Comparison of ENCODE assay signal across 22 cellular contexts in the genomic region with DNA sequence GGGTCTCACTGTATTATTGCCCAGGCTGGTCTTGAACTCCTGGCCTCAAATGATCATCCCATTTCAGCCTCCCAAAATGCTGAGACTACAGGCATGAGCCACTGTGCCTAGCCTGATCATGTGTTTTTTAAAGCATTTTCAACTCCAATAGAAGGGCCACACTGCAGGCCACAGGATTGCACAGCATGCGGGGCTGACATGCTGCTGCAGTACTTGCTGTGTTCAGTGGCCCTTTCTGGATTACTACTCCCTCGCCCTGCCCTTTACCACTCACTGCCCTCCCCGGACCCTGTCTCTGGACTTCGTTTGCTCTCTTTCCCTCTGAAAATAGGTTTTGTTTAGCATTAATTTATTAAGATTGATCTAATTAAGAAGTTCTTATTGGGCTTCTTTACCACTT. TPM values are rescaled to one million over a fixed set of nuclear protein-coding genes. Genes with fewer than 3 reads are reported as not detected.
DNase-seq lines count a peak whose midpoint lies in the region; ATAC-seq lines count a peak whose summit lies in the region.
"Had no signal": no experiment of that assay in that cellular context is flagged by ENCODE, and none has a peak within 500 bp of the region (broad histone marks: within the 10 kb centered on the region; RNA-seq: fewer than 3 reads in every experiment).

No MANE protein-coding gene starts in this region.

- peak overlapping the region; percentile 96 for H3K27ac Mint-ChIP-seq in activated naive CD4-positive, alpha-beta T cell treated with anti-CD3 and anti-CD28 coated beads, Interleukin-2, amount 50 U/mL, for 24 hours
- H3K27ac Mint-ChIP-seq in activated naive CD8-positive, alpha-beta T cell treated with anti-CD3 and anti-CD28 coated beads for 36 hours = peak overlapping the region; percentile 89
- peak overlapping the region; percentile 38 for H3K27ac Mint-ChIP-seq in stimulated activated naive B cell treated with anti-CD40 and anti-IgM and Interleukin-4, amounts not matched to agents 10 μg/mL and 1 μg/mL and 100 μg/mL, for 72 hours
- H3K27ac Mint-ChIP-seq: activated naive CD8-positive, alpha-beta T cell treated with anti-CD3 and anti-CD28 coated beads, Interleukin-2, amount 10 ng/mL, durations not matched to agents 7 days and 5 days; brain had no signal

- H3K4me1 Mint-ChIP-seq in activated naive CD4-positive, alpha-beta T cell treated with anti-CD3 and anti-CD28 coated beads, Interleukin-2, amount 50 U/mL, for 24 hours = peaks cover 95% of the 10 kb centered on the region
- H3K4me1 Mint-ChIP-seq in activated naive CD8-positive, alpha-beta T cell treated with anti-CD3 and anti-CD28 coated beads for 36 hours = peaks cover 85% of the 10 kb centered on the region
- H3K4me1 Mint-ChIP-seq in stimulated activated naive B cell treated with anti-CD40 and anti-IgM and Interleukin-4, amounts not matched to agents 10 μg/mL and 1 μg/mL and 100 μg/mL, for 72 hours = peaks cover 43 to 83% of the 10 kb centered on the region in 2 donors
- H3K4me1 Mint-ChIP-seq: brain had no signal

- no peak for DNase-seq in activated naive CD4-positive, alpha-beta T cell (lab: John Stamatoyannopoulos, UW)
- no peak for DNase-seq in activated naive CD8-positive, alpha-beta T cell treated with anti-CD3 and anti-CD28 coated beads for 36 hours
- DNase-seq in stimulated activated naive B cell treated with anti-CD40 and anti-IgM and Interleukin-4, amounts not matched to agents 10 μg/mL and 1 μg/mL and 100 μg/mL, for 72 hours = no peak
- no peak for DNase-seq in nucleus accumbens (lab: John Stamatoyannopoulos, UW)
- DNase-seq in islet precursor cell = no peak
- DNase-seq: activated CD4-positive, CD25-positive, alpha-beta regulatory T cell; activated naive CD8-positive, alpha-beta T cell treated with anti-CD3 and anti-CD28 coated beads, Interleukin-2, amount 10 ng/mL, durations not matched to agents 7 days and 5 days; colonic mucosa; head of caudate nucleus; KBM-7; left ventricle myocardium inferior; mucosa of descending colon; NCI-H2029; Peyer's patch; stimulated activated CD4-positive, alpha-beta T cell treated with anti-CD3 and anti-CD28 coated beads, Interleukin-2, amount 100 ng/mL, for 24 hours; stomach; T-helper 9 cell; upper lobe of left lung had no signal

- H3K36me3 Mint-ChIP-seq in activated naive CD4-positive, alpha-beta T cell treated with anti-CD3 and anti-CD28 coated beads, Interleukin-2, amount 50 U/mL, for 24 hours = peaks cover 47% of the 10 kb centered on the region
- peaks cover 71% of the 10 kb centered on the region for H3K36me3 Mint-ChIP-seq in activated naive CD8-positive, alpha-beta T cell treated with anti-CD3 and anti-CD28 coated beads for 36 hours
- peaks cover 60 to 66% of the 10 kb centered on the region in 2 donors for H3K36me3 Mint-ChIP-seq in stimulated activated naive B cell treated with anti-CD40 and anti-IgM and Interleukin-4, amounts not matched to agents 10 μg/mL and 1 μg/mL and 100 μg/mL, for 72 hours

- H3K4me3 Mint-ChIP-seq in activated naive CD4-positive, alpha-beta T cell treated with anti-CD3 and anti-CD28 coated beads, Interleukin-2, amount 50 U/mL, for 24 hours = peak overlapping the region; percentile 68
- no peak overlapping the region for H3K4me3 Mint-ChIP-seq in activated naive CD8-positive, alpha-beta T cell treated with anti-CD3 and anti-CD28 coated beads for 36 hours
- H3K4me3 Mint-ChIP-seq in stimulated activated naive B cell treated with anti-CD40 and anti-IgM and Interleukin-4, amounts not matched to agents 10 μg/mL and 1 μg/mL and 100 μg/mL, for 72 hours = no peak overlapping the region
- H3K4me3 Mint-ChIP-seq: activated naive CD8-positive, alpha-beta T cell treated with anti-CD3 and anti-CD28 coated beads, Interleukin-2, amount 10 ng/mL, durations not matched to agents 7 days and 5 days; brain had no signal

- H3K27me3 Mint-ChIP-seq in activated naive CD4-positive, alpha-beta T cell treated with anti-CD3 and anti-CD28 coated beads, Interleukin-2, amount 50 U/mL, for 24 hours = no peaks in the 10 kb centered on the region
- H3K27me3 Mint-ChIP-seq in activated naive CD8-positive, alpha-beta T cell treated with anti-CD3 and anti-CD28 coated beads for 36 hours = no peaks in the 10 kb centered on the region
- H3K27me3 Mint-ChIP-seq in stimulated activated naive B cell treated with anti-CD40 and anti-IgM and Interleukin-4, amounts not matched to agents 10 μg/mL and 1 μg/mL and 100 μg/mL, for 72 hours = no peaks in the 10 kb centered on the region
- H3K27me3 Mint-ChIP-seq: activated naive CD8-positive, alpha-beta T cell treated with anti-CD3 and anti-CD28 coated beads, Interleukin-2, amount 10 ng/mL, durations not matched to agents 7 days and 5 days; brain had no signal

- peak; percentile 38 for ATAC-seq in HG02943 (IDR thresholded peaks at IDR 0.05; ENCODE audit: low read depth, unreplicated experiment)
- ATAC-seq in stimulated activated naive B cell treated with anti-CD40 and anti-IgM and Interleukin-4, amounts not matched to agents 10 μg/mL and 1 μg/mL and 100 μg/mL, for 72 hours (replicated peaks) = peak in 1 of 2 donors; percentile 35
- ATAC-seq in HG03095 (IDR thresholded peaks at IDR 0.05; ENCODE audit: unreplicated experiment) = no peak
- ATAC-seq: mucosa of descending colon had no signal

- no peaks in the 10 kb centered on the region for H3K9me3 Mint-ChIP-seq in activated naive CD4-positive, alpha-beta T cell treated with anti-CD3 and anti-CD28 coated beads, Interleukin-2, amount 50 U/mL, for 24 hours
- no peaks in the 10 kb centered on the region for H3K9me3 Mint-ChIP-seq in activated naive CD8-positive, alpha-beta T cell treated with anti-CD3 and anti-CD28 coated beads for 36 hours
- no peaks in the 10 kb centered on the region for H3K9me3 Mint-ChIP-seq in stimulated activated naive B cell treated with anti-CD40 and anti-IgM and Interleukin-4, amounts not matched to agents 10 μg/mL and 1 μg/mL and 100 μg/mL, for 72 hours
- H3K9me3 Mint-ChIP-seq: activated naive CD8-positive, alpha-beta T cell treated with anti-CD3 and anti-CD28 coated beads, Interleukin-2, amount 10 ng/mL, durations not matched to agents 7 days and 5 days had no signal

RNA-seq across cellular contexts. Expression of gene HECA, which starts 37.3 kb away (rescaled TPM):
- total RNA-seq in activated naive CD8-positive, alpha-beta T cell treated with anti-CD3 and anti-CD28 coated beads for 36 hours = 10 to 100 TPM; 39.2 to 39.9 TPM

Comparison
In these comparisons a context has a peak if more than half of its experiments do, and no peak if none do; other contexts are left out.
1. H3K27ac Mint-ChIP-seq: peak in every context shown above with its lines; median percentile 96 in activated naive CD4-positive, alpha-beta T cell treated with anti-CD3 and anti-CD28 coated beads, Interleukin-2, amount 50 U/mL, for 24 hours; 89 in activated naive CD8-positive, alpha-beta T cell treated with anti-CD3 and anti-CD28 coated beads for 36 hours; 38 in stimulated activated naive B cell treated with anti-CD40 and anti-IgM and Interleukin-4, amounts not matched to agents 10 μg/mL and 1 μg/mL and 100 μg/mL, for 72 hours.